In genomic region chr19:45766293-45766918, GRCh38 we compare ENCODE assay signal across 9 cellular contexts. TPM values are rescaled to one million over a fixed set of nuclear protein-coding genes. Genes with fewer than 3 reads are reported as not detected.
DNase-seq lines count a peak whose midpoint lies in the region; ATAC-seq, FAIRE-seq and TF ChIP-seq lines count a peak whose summit lies in the region.
"Had no signal": no experiment of that assay in that cellular context is flagged by ENCODE, and none has a peak within 500 bp of the region (broad histone marks: within the 10 kb centered on the region; RNA-seq: fewer than 3 reads in every experiment).

No MANE protein-coding gene starts in this region.

- H3K9ac ChIP-seq in BLaER1 (no peak overlapping the region), astrocyte (ENCODE audit: low read length) (peak overlapping the region; percentile 96), rectal smooth muscle tissue (ENCODE audit: low read length) (no peak overlapping the region)

- H4K20me1 ChIP-seq in BLaER1 (peaks cover 7% of the 10 kb centered on the region), astrocyte (ENCODE audit: insufficient read depth, low read length) (peaks cover 9% of the 10 kb centered on the region)

- H2AFZ ChIP-seq in astrocyte (ENCODE audit: low read depth, low read length), result no peak overlapping the region

- H3K4me1 ChIP-seq in BLaER1, result peaks cover 63% of the 10 kb centered on the region
- H3K4me1 ChIP-seq in astrocyte (ENCODE audit: insufficient read depth, low read length), result peaks cover 37% of the 10 kb centered on the region
- peaks cover 37% of the 10 kb centered on the region for H3K4me1 ChIP-seq in rectal smooth muscle tissue (ENCODE audit: control insufficient read depth, insufficient read depth, low read length)

- FAIRE-seq in astrocyte (lab: Jason Lieb, UNC), result no peak

- TF ChIP-seq CTCF in astrocyte (IDR thresholded peaks at IDR 0.05; ENCODE audit: insufficient read depth, low read depth, low read length), result no peak

- H3K27ac ChIP-seq in BLaER1, result no peak overlapping the region
- H3K27ac ChIP-seq in astrocyte (ENCODE audit: low read depth, low read length), result peak overlapping the region; percentile 95
- peak overlapping the region; percentile 98 for H3K27ac ChIP-seq in rectal smooth muscle tissue (ENCODE audit: low read depth, low read length)

- H3K27me3 Mint-ChIP-seq in astrocyte (ENCODE audit: low read depth, unreplicated experiment), result peaks cover 2% of the 10 kb centered on the region

- H3K4me2 ChIP-seq in BLaER1 (peak overlapping the region; percentile 98; the same call in 1 of the 2 replicates), astrocyte (ENCODE audit: low read length) (peak overlapping the region; percentile 100)

- H3K9me3 ChIP-seq in BLaER1, result no peaks in the 10 kb centered on the region
- H3K9me3 ChIP-seq in astrocyte (ENCODE audit: insufficient read depth, low read depth, low read length), result no peaks in the 10 kb centered on the region

- no peaks in the 10 kb centered on the region for H3K9me3 Mint-ChIP-seq in astrocyte (ENCODE audit: unreplicated experiment)

- peaks cover 19% of the 10 kb centered on the region for H3K27me3 ChIP-seq in BLaER1
- no peaks in the 10 kb centered on the region for H3K27me3 ChIP-seq in astrocyte (ENCODE audit: insufficient read depth, low read length)
- no peaks in the 10 kb centered on the region for H3K27me3 ChIP-seq in rectal smooth muscle tissue (ENCODE audit: control insufficient read depth, insufficient read depth, low read length)

- H3K4me3 Mint-ChIP-seq in astrocyte (ENCODE audit: unreplicated experiment), result no peak overlapping the region

- no peak overlapping the region for H3K27ac Mint-ChIP-seq in astrocyte (ENCODE audit: unreplicated experiment)

- no peaks in the 10 kb centered on the region for H3K36me3 ChIP-seq in BLaER1
- no peaks in the 10 kb centered on the region for H3K36me3 ChIP-seq in astrocyte (ENCODE audit: insufficient read depth, low read length)
- H3K36me3 ChIP-seq in rectal smooth muscle tissue (ENCODE audit: control insufficient read depth, insufficient read depth, low read length), result peaks cover 3% of the 10 kb centered on the region

- ATAC-seq in left ventricle myocardium superior (no peak), HG03565 (IDR thresholded peaks at IDR 0.05; ENCODE audit: unreplicated experiment) (no peak)

- H3K4me3 ChIP-seq in BLaER1, result no peak overlapping the region
- peak overlapping the region; percentile 85 for H3K4me3 ChIP-seq in astrocyte (ENCODE audit: insufficient read depth, low read depth, low read length)
- H3K4me3 ChIP-seq in rectal smooth muscle tissue (ENCODE audit: low read length), result peak overlapping the region; percentile 99

- H3K4me1 Mint-ChIP-seq in astrocyte (ENCODE audit: low read depth, unreplicated experiment), result peaks cover 11% of the 10 kb centered on the region

- H3K79me2 ChIP-seq in astrocyte (ENCODE audit: insufficient read depth, low read length), result peaks cover 12% of the 10 kb centered on the region

- peaks cover 3% of the 10 kb centered on the region for H3K36me3 Mint-ChIP-seq in astrocyte (ENCODE audit: low read depth, unreplicated experiment)

- no peak for DNase-seq in astrocyte (ENCODE audit: low read depth)
- DNase-seq in left ventricle myocardium superior, result peak; percentile 41
- no peak for DNase-seq in dermis blood vessel endothelial cell
- no peak for DNase-seq in NOMO-1 treated with dmso at 0.1 percent for 144 hours (lab: John Stamatoyannopoulos, UW; ENCODE audit: unreplicated experiment)
- DNase-seq in activated CD4-positive, alpha-beta T cell treated with anti-CD3 and anti-CD28 coated beads for 1 hour, result no peak
- DNase-seq: stimulated activated CD8-positive, alpha-beta memory T cell treated with anti-CD3 and anti-CD28 coated beads, Interleukin-4, amount 100 ng/mL, for 48 hours had no signal

- intact Hi-C loops in left ventricle myocardium superior (cut with micrococcal nuclease), result no loop called here

RNA-seq across cellular contexts. Expression of gene SIX5, which starts 2.6 kb away (rescaled TPM):
- total RNA-seq in astrocyte (23.5 and 24.8 TPM in 2 replicates), left ventricle myocardium superior (26.1 TPM), dermis blood vessel endothelial cell (9.8 and 11.7 TPM in 2 replicates)

RNA-seq across cellular contexts. Expression of gene DMPK, which starts 15.9 kb away (rescaled TPM):
- total RNA-seq in astrocyte, result 55.9 and 75.2 TPM in 2 replicates
- 275 TPM for total RNA-seq in left ventricle myocardium superior
- total RNA-seq in dermis blood vessel endothelial cell, result 10.9 and 12.4 TPM in 2 replicates

RNA-seq across cellular contexts. Expression of gene DMWD, which starts 26.2 kb away (rescaled TPM):
- total RNA-seq in astrocyte (61.9 and 69.0 TPM in 2 replicates), left ventricle myocardium superior (64.6 TPM), dermis blood vessel endothelial cell (28.8 and 31.7 TPM in 2 replicates)

RNA-seq across cellular contexts. Expression of gene MEIOSIN, which starts 33.2 kb away (rescaled TPM):
- total RNA-seq in astrocyte, result not detected in 2 replicates
- not detected for total RNA-seq in left ventricle myocardium superior
- total RNA-seq in dermis blood vessel endothelial cell, result not detected in 2 replicates

RNA-seq across cellular contexts. Expression of gene FBXO46, which starts 35.7 kb away (rescaled TPM):
- total RNA-seq in astrocyte, result 19.6 and 21.1 TPM in 2 replicates
- 15.4 TPM for total RNA-seq in left ventricle myocardium superior
- 7.7 and 7.8 TPM in 2 replicates for total RNA-seq in dermis blood vessel endothelial cell
